Comparison of ENCODE assay signal across 8 cellular contexts in genomic region chr19:32599736-32600157, GRCh38. TPM values are rescaled to one million over a fixed set of nuclear protein-coding genes. Genes with fewer than 3 reads are reported as not detected.
DNase-seq lines count a peak whose midpoint lies in the region; ATAC-seq and TF ChIP-seq lines count a peak whose summit lies in the region.

No MANE protein-coding gene starts in this region.

- H3K27ac Mint-ChIP-seq in endodermal cell: no peak overlapping the region

- H3K4me1 ChIP-seq in endodermal cell (ENCODE audit: control insufficient read depth, insufficient read depth, low read length) (no peaks in the 10 kb centered on the region), mucosa of descending colon (ENCODE audit: low read depth) (no peaks in the 10 kb centered on the region), transverse colon (no peaks in the 10 kb centered on the region)

- H3K27me3 ChIP-seq in endodermal cell (ENCODE audit: control insufficient read depth, insufficient read depth, low read length, poor library complexity, severe bottlenecking) (no peaks in the 10 kb centered on the region), transverse colon (no peaks in the 10 kb centered on the region)

- no peaks in the 10 kb centered on the region for H3K9me3 ChIP-seq in endodermal cell (ENCODE audit: control insufficient read depth, low read length)
- H3K9me3 ChIP-seq in mucosa of descending colon: no peaks in the 10 kb centered on the region
- no peaks in the 10 kb centered on the region for H3K9me3 ChIP-seq in transverse colon

- no peaks in the 10 kb centered on the region for H3K27me3 Mint-ChIP-seq in endodermal cell (ENCODE audit: insufficient read depth)

- intact Hi-C loops in mucosa of descending colon (cut with DNase I, micrococcal nuclease): no loop called here
- intact Hi-C loops in transverse colon (cut with DNase I; ENCODE audit: low total_unique reads): no loop called here

- TF ChIP-seq EP300 in transverse colon (IDR thresholded peaks at IDR 0.05; ENCODE audit: low read depth): no peak

- no peak for TF ChIP-seq POLR2A in transverse colon (IDR thresholded peaks at IDR 0.05)

- peak; percentile 62 for ATAC-seq in mucosa of descending colon
- ATAC-seq in HG02678 (IDR thresholded peaks at IDR 0.05; ENCODE audit: unreplicated experiment): no peak

- DNase-seq in AG09319 (ENCODE audit: extremely low read depth, low read depth): peak; percentile 15
- peak; percentile 28 for DNase-seq in GM19238 (ENCODE audit: insufficient read length, low spot score)
- DNase-seq in NCI-H2196 (lab: John Stamatoyannopoulos, UW; ENCODE audit: unreplicated experiment): peak; percentile 56
- peak; percentile 55 for DNase-seq in endodermal cell
- DNase-seq in mucosa of descending colon: peak in 1 of 3 donors; percentile 49
- peak; percentile 25 for DNase-seq in transverse colon

- H3K36me3 ChIP-seq in endodermal cell (ENCODE audit: control insufficient read depth, insufficient read depth, low read length) (peaks cover 87% of the 10 kb centered on the region), mucosa of descending colon (ENCODE audit: low read depth) (peaks cover 31% of the 10 kb centered on the region), transverse colon (peaks cover 0 to 74% (median 25%) of the 10 kb centered on the region in 4 donors)

- WGBS in endodermal cell (ENCODE audit: insufficient coverage in 1 of 2, insufficient read length in 1 of 2), 2 experiments: 64 to 78% methylated on average over 2 of the region's 2 CpGs
- WGBS in transverse colon (ENCODE audit: low coverage in 1 of 2), 2 donors: 7% methylated on average over 2 of the region's 2 CpGs

- no peak overlapping the region for H3K27ac ChIP-seq in endodermal cell (ENCODE audit: low read depth, low read length)
- no peak overlapping the region for H3K27ac ChIP-seq in transverse colon

- TF ChIP-seq CTCF in AG09319 (IDR thresholded peaks at IDR 0.05; ENCODE audit: low read depth, low read length) (peak; percentile 75), WI38 (IDR thresholded peaks at IDR 0.05; ENCODE audit: low read depth, low read length) (peak; percentile 50), endodermal cell (conservative IDR thresholded peaks at IDR 0.05) (peak; percentile 87), mucosa of descending colon (IDR thresholded peaks at IDR 0.05) (peak; percentile 60), transverse colon (IDR thresholded peaks at IDR 0.05) (peak; percentile 73 to 87 (median 78))

- peaks cover 79% of the 10 kb centered on the region for H3K36me3 Mint-ChIP-seq in endodermal cell (ENCODE audit: low read depth)

- H3K4me3 Mint-ChIP-seq in endodermal cell: no peak overlapping the region

- no peak overlapping the region for H3K4me3 ChIP-seq in WI38 (ENCODE audit: low read depth, low read length)
- H3K4me3 ChIP-seq in endodermal cell (ENCODE audit: low read length): no peak overlapping the region
- H3K4me3 ChIP-seq in mucosa of descending colon: no peak overlapping the region
- no peak overlapping the region for H3K4me3 ChIP-seq in transverse colon

- no peaks in the 10 kb centered on the region for H3K9me3 Mint-ChIP-seq in endodermal cell

- peaks cover 7% of the 10 kb centered on the region for H3K4me1 Mint-ChIP-seq in endodermal cell

- in situ Hi-C loops in transverse colon (cut with MboI; ENCODE audit: low pct_ligation_motif_present in 1 of 4, low pct_unique_long_range_greater_than_20kb in 1 of 4, low sequenced_read_pairs in 3 of 4): no loop called here

- no peak overlapping the region for H3K9ac ChIP-seq in endodermal cell (ENCODE audit: extremely low read depth, low read length, poor library complexity, severe bottlenecking)

RNA-seq across cellular contexts. Expression of gene PDCD5, which starts 18.8 kb away (rescaled TPM):
- total RNA-seq in endodermal cell: 100 to 1,000 TPM; 100 to 102 TPM
- 107 TPM for polyA plus RNA-seq in endodermal cell (2013, experiment 1 of 2)
- polyA plus RNA-seq in endodermal cell (2013, experiment 2 of 2): 111 TPM
- 10 to 100 TPM; 44.8 to 79.6 (median 69.4) TPM for total RNA-seq in mucosa of descending colon
- 100 to 1,000 TPM in 2 of 4 donors, 10 to 100 TPM in 2; 76.7 to 175 (median 106) TPM for total RNA-seq in transverse colon
